In the genomic region with DNA sequence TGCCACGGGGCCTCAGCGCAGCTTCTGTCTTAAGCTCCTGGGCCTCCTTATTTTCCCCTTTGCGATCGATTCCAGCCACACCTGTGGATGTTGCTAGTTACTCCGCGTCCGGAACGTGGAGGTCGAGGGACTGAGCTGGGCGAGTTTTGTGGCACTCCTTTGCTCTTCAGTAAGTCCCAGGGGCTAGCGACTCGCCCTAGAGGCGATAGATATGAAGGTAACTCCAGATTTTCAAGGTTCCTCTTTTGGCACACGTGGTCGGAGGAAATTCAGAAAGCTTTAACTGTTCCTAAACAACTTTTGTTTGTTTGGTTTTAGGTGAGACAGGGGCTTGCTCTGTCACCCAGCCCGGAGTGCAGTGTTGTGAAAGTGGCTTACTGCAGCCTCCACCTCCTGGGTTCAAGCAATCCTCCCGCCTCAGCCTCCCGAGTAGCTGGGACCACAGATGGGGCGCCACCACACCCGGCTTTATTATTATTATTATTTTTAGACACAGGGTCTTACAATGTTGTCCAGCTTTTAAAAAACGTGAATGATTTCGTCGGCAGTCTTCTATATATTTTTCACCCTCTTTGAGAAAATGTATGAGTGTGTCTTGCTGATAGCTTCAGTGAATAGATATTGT, we compare ENCODE assay signal across 8 cellular contexts. TPM values are rescaled to one million over a fixed set of nuclear protein-coding genes. Genes with fewer than 3 reads are reported as not detected.
DNase-seq lines count a peak whose midpoint lies in the region; ATAC-seq and TF ChIP-seq lines count a peak whose summit lies in the region.

No MANE protein-coding gene starts in this region.

- H3K27me3 Mint-ChIP-seq in Calu3 (ENCODE audit: unreplicated experiment), result no peaks in the 10 kb centered on the region
- peaks cover 0 to 20% (median 0%) of the 10 kb centered on the region in 5 donors for H3K27me3 Mint-ChIP-seq in naive thymus-derived CD4-positive, alpha-beta T cell

- peak overlapping the region; percentile 82 for H3K27ac Mint-ChIP-seq in Calu3 (ENCODE audit: unreplicated experiment)
- H3K27ac Mint-ChIP-seq in naive thymus-derived CD4-positive, alpha-beta T cell, result peak overlapping the region; percentile 58 to 98 (median 92)

- peaks cover 20% of the 10 kb centered on the region for H3K36me3 Mint-ChIP-seq in Calu3 (ENCODE audit: insufficient read depth, unreplicated experiment)
- H3K36me3 Mint-ChIP-seq in naive thymus-derived CD4-positive, alpha-beta T cell, result peaks cover 0 to 23% (median 17%) of the 10 kb centered on the region in 5 donors

- BruUV-seq in Calu3 (replicated peaks; lab: Mats Ljungman, UMichigan), result no TSS peak

- H3K4me2 ChIP-seq in SU-DHL-6 (ENCODE audit: low read depth, low read length, poor library complexity, severe bottlenecking), result peak overlapping the region; percentile 92

- H3K27me3 ChIP-seq in SU-DHL-6 (ENCODE audit: low read length), result no peaks in the 10 kb centered on the region
- H3K27me3 ChIP-seq in naive thymus-derived CD4-positive, alpha-beta T cell (ENCODE audit: control insufficient read depth in 2 of 2, insufficient read depth in 2 of 2, low read length in 2 of 2), result no peaks in the 10 kb centered on the region

- no peaks in the 10 kb centered on the region for H3K9me2 ChIP-seq in SU-DHL-6 (replicated peaks; ENCODE audit: insufficient read depth, low read length)

- peak overlapping the region; percentile 63 for H3K9ac ChIP-seq in SU-DHL-6 (ENCODE audit: low read length)

- intact Hi-C loops in Calu3 (cut with micrococcal nuclease; ENCODE audit: unreplicated experiment), result no loop called here
- intact Hi-C loops in naive thymus-derived CD4-positive, alpha-beta T cell (cut with micrococcal nuclease), result loop anchor here (1.0 to 10.0 kb wide), 10 partner anchors 8 to 1952 kb away; a partner anchor contains a TSS

- 0 out of 2 replicates have a peak overlapping the region, but pooled peaks have one; percentile 14 for H3K27ac ChIP-seq in SU-DHL-6 (ENCODE audit: low read depth, low read length)
- peak overlapping the region; percentile 89 for H3K27ac ChIP-seq in epithelial cell of prostate
- peak overlapping the region; percentile 76 for H3K27ac ChIP-seq in naive thymus-derived CD4-positive, alpha-beta T cell (ENCODE audit: low read depth, low read length)

- H3K36me3 ChIP-seq in SU-DHL-6 (ENCODE audit: low read length), result peaks cover 14% of the 10 kb centered on the region; the same call in 1 of the 2 replicates
- H3K36me3 ChIP-seq in naive thymus-derived CD4-positive, alpha-beta T cell (ENCODE audit: control insufficient read depth in 2 of 3, insufficient read depth in 3 of 3, low read length in 3 of 3), result peaks cover 0 to 6% (median 0%) of the 10 kb centered on the region in 3 experiments

- POLR2A ChIA-PET in naive thymus-derived CD4-positive, alpha-beta T cell (lab: Charles Lee), result interaction anchor here (0.9 to 1.8 kb wide), 4 partner anchors 9 to 1627 kb away, joined by 3 to 17 read pairs (median 4); a partner anchor contains a TSS

- H3K4me1 Mint-ChIP-seq in Calu3 (ENCODE audit: low read depth, unreplicated experiment), result peaks cover 28% of the 10 kb centered on the region
- H3K4me1 Mint-ChIP-seq in naive thymus-derived CD4-positive, alpha-beta T cell, result peaks cover 24 to 50% (median 43%) of the 10 kb centered on the region in 7 donors

- no peaks in the 10 kb centered on the region for H3K9me3 Mint-ChIP-seq in Calu3 (ENCODE audit: low read depth, unreplicated experiment)
- H3K9me3 Mint-ChIP-seq in naive thymus-derived CD4-positive, alpha-beta T cell, result no peaks in the 10 kb centered on the region

- peak overlapping the region; percentile 89 for H2AFZ ChIP-seq in SU-DHL-6 (ENCODE audit: low read depth, low read length, severe bottlenecking)

- no peak for DNase-seq in Calu3
- DNase-seq in epithelial cell of prostate (ENCODE audit: low read depth, low spot score), result no peak
- DNase-seq in naive thymus-derived CD4-positive, alpha-beta T cell, result no peak
- DNase-seq in GM10266 (ENCODE audit: extremely low spot score), result no peak
- DNase-seq in stimulated activated naive CD4-positive, alpha-beta T cell treated with Interleukin-2 at 50 U/mL for 16 hours (lab: John Stamatoyannopoulos, UW), result no peak

- ATAC-seq in GM19351 (IDR thresholded peaks at IDR 0.05; ENCODE audit: unreplicated experiment) (peak; percentile 33), HG03354 (IDR thresholded peaks at IDR 0.05; ENCODE audit: poor library complexity, severe bottlenecking, unreplicated experiment) (peak; percentile 44)
- ATAC-seq in naive thymus-derived CD4-positive, alpha-beta T cell, result peak; percentile 44

- H3K4me3 ChIP-seq in SU-DHL-6 (ENCODE audit: insufficient read depth, low read length, poor library complexity, severe bottlenecking), result peak overlapping the region; percentile 94
- H3K4me3 ChIP-seq in naive thymus-derived CD4-positive, alpha-beta T cell (ENCODE audit: low read length), result peak overlapping the region; percentile 88

- peaks cover 9 to 11% of the 10 kb centered on the region in 2 donors for H3K4me1 ChIP-seq in naive thymus-derived CD4-positive, alpha-beta T cell (ENCODE audit: control insufficient read depth in 2 of 2, insufficient read depth in 2 of 2, low read length in 2 of 2)

- H3K9me3 ChIP-seq in SU-DHL-6 (ENCODE audit: insufficient read depth, low read length), result no peaks in the 10 kb centered on the region
- no peaks in the 10 kb centered on the region for H3K9me3 ChIP-seq in naive thymus-derived CD4-positive, alpha-beta T cell (ENCODE audit: control insufficient read depth in 2 of 3, low read length in 3 of 3)

- H3K79me2 ChIP-seq in SU-DHL-6 (ENCODE audit: insufficient read depth, low read length), result peaks cover 43% of the 10 kb centered on the region

- CTCF ChIA-PET in Calu3 (lab: Charles Lee), result interaction anchor here (1.2 to 2.4 kb wide), 4 partner anchors 11 to 458 kb away, joined by 4 to 13 read pairs (median 6); a partner anchor contains a TSS
- CTCF ChIA-PET in naive thymus-derived CD4-positive, alpha-beta T cell (lab: Charles Lee), result interaction anchor here (0.6 to 2.3 kb wide), 3 partner anchors 11 to 159 kb away, joined by 3 to 19 read pairs (median 5); no protein-coding TSS in a partner anchor

- H3K4me3 Mint-ChIP-seq in Calu3 (ENCODE audit: low read depth, unreplicated experiment), result peak overlapping the region; percentile 78
- H3K4me3 Mint-ChIP-seq in naive thymus-derived CD4-positive, alpha-beta T cell, result peak overlapping the region; percentile 84 to 93 (median 90)

- no peaks in the 10 kb centered on the region for H4K20me1 ChIP-seq in SU-DHL-6 (ENCODE audit: low read depth, low read length)

- H3F3A ChIP-seq in SU-DHL-6 (ENCODE audit: insufficient read depth), result peaks cover 8% of the 10 kb centered on the region; the same call in 1 of the 2 replicates

- TF ChIP-seq CTCF in Calu3 (IDR thresholded peaks at IDR 0.05; ENCODE audit: unreplicated experiment) (no peak), SU-DHL-6 (IDR thresholded peaks at IDR 0.05; ENCODE audit: insufficient read depth, low read length, poor library complexity, severe bottlenecking) (no peak), GM10266 (IDR thresholded peaks at IDR 0.05; ENCODE audit: control insufficient read depth, insufficient read depth, low read depth, missing control alignments) (no peak)

RNA-seq across cellular contexts. Expression of a gene that starts 0.7 kb away (rescaled TPM):
- total RNA-seq in Calu3 (2022), result 95.8 and 100 TPM in 2 replicates
- 10 to 100 TPM; 24.6 to 66.0 (median 31.1) TPM for total RNA-seq in naive thymus-derived CD4-positive, alpha-beta T cell
- polyA plus RNA-seq in naive thymus-derived CD4-positive, alpha-beta T cell, result 10 to 100 TPM; 52.9 to 54.6 TPM

Comparison
In these comparisons a context has a peak if more than half of its experiments do, and no peak if none do; other contexts are left out.
1. H3K27ac ChIP-seq: peak in every context shown above with its lines; median percentile 89 in epithelial cell of prostate; 76 in naive thymus-derived CD4-positive, alpha-beta T cell; 14 in SU-DHL-6.